Comparison of ENCODE assay signal across 8 cellular contexts in the genomic region with DNA sequence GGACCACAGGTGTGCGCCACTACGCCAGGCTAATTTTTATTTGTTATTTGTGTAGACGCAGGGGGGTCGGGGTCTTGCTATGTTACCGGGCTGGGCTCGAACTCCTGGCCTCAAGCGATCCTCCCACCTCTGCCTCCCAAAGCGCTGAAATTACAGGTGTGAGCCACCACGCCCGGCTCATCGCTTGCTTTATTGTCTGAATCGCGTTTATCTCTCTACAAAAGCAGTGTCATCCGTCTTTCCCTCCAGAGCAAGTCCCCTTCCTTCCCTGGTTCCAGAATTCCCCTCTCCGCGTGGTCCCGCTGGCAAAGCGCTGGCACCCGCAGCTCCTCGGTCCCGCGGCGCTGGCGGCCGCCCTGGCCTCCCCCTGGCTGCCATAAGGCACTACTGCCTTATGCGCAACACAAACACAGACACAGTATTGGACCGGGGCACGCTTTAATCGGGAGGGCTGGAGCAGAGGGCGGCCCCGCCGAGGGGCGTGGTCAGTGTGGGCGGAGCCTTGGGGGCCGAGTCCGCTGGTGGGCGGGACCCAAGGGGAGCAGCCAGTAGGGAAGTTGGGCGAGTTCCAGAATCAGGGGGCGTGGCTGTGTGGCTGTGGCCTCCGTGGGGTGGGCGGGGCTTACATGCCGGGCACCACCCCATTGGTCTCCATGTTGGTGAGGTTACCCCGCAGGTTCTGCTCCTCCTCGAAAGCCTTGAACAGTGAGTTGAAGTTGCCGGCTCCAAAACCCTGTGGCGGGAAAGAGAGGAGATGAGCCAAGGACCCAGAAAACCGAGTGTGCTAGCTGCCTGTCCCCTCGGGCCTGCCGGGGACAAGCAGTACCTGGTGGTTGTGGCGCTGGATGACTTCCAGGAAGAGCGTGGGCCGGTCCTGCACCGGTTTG. TPM values are rescaled to one million over a fixed set of nuclear protein-coding genes. Genes with fewer than 3 reads are reported as not detected.
DNase-seq lines count a peak whose midpoint lies in the region; ATAC-seq and TF ChIP-seq lines count a peak whose summit lies in the region.

No MANE protein-coding gene starts in this region.

- H3K9me3 ChIP-seq in RWPE2 (ENCODE audit: severe bottlenecking): no peaks in the 10 kb centered on the region
- H3K9me3 ChIP-seq in stomach: no peaks in the 10 kb centered on the region

- peak overlapping the region; percentile 92 for H2AFZ ChIP-seq in GM23338

- H3K4me1 ChIP-seq in GM23338 (ENCODE audit: insufficient read depth): peaks cover 9% of the 10 kb centered on the region; the same call in 1 of the 2 replicates
- no peaks in the 10 kb centered on the region for H3K4me1 ChIP-seq in RWPE2 (ENCODE audit: insufficient read depth, poor library complexity, severe bottlenecking)
- peaks cover 4 to 22% (median 16%) of the 10 kb centered on the region in 4 donors for H3K4me1 ChIP-seq in stomach

- peak; percentile 99 for DNase-seq in EH (ENCODE audit: low read depth)
- DNase-seq in GM23338 (ENCODE audit: low spot score): peak; percentile 100
- DNase-seq in LHCN-M2 (ENCODE audit: low read depth): peak; percentile 95
- DNase-seq in RWPE2 (ENCODE audit: low spot score): peak; percentile 99
- peak; percentile 100 for DNase-seq in activated effector memory CD4-positive, alpha-beta T cell treated with anti-CD3 and anti-CD28 coated beads, Interleukin-2, amount 50 U/mL, for 16 hours
- peak; percentile 98 for DNase-seq in fibroblast of villous mesenchyme (ENCODE audit: low read depth)
- peak; percentile 100 for DNase-seq in neural crest cell (ENCODE audit: low read depth, low spot score)
- peak; percentile 100 for DNase-seq in stomach

- H3K27me3 Mint-ChIP-seq in GM23338 (ENCODE audit: insufficient read depth, low read depth, poor library complexity): peaks cover 16% of the 10 kb centered on the region
- H3K27me3 Mint-ChIP-seq in neural crest cell (ENCODE audit: low read depth): peaks cover 5% of the 10 kb centered on the region

- TF ChIP-seq CTCF in GM23338 (conservative IDR thresholded peaks at IDR 0.05; ENCODE audit: low read depth in 2 of 2): peak; percentile 31 to 42
- peak; percentile 19 for TF ChIP-seq CTCF in RWPE2 (IDR thresholded peaks at IDR 0.05; ENCODE audit: poor library complexity, severe bottlenecking)
- TF ChIP-seq CTCF in fibroblast of villous mesenchyme (IDR thresholded peaks at IDR 0.05; ENCODE audit: insufficient read depth, low read depth, low read length): peak; percentile 46
- peak; percentile 52 for TF ChIP-seq CTCF in neural crest cell (conservative IDR thresholded peaks at IDR 0.05)
- TF ChIP-seq CTCF in stomach (IDR thresholded peaks at IDR 0.05): peak in 5 of 7 experiments; percentile 47 to 67 (median 48)

- H3F3A ChIP-seq in GM23338 (replicated peaks; ENCODE audit: low read depth): peaks cover 7% of the 10 kb centered on the region; the same call in 1 of the 2 replicates

- peak overlapping the region; percentile 98 for H3K4me3 Mint-ChIP-seq in GM23338
- peak overlapping the region; percentile 97 for H3K4me3 Mint-ChIP-seq in neural crest cell

- TF ChIP-seq EP300 in stomach (IDR thresholded peaks at IDR 0.05): no peak

- no peaks in the 10 kb centered on the region for H3K9me2 ChIP-seq in GM23338 (ENCODE audit: insufficient read depth)

- ATAC-seq in GM23338 (peak; percentile 95), RWPE2 (ENCODE audit: low read depth) (peak; percentile 92)

- H3K36me3 Mint-ChIP-seq in GM23338 (ENCODE audit: low read depth) (no peaks in the 10 kb centered on the region; the same call in 2 of the 3 replicates), neural crest cell (ENCODE audit: low read depth) (no peaks in the 10 kb centered on the region)

- peak overlapping the region; percentile 82 for H3K4me2 ChIP-seq in GM23338

- H3K79me2 ChIP-seq in GM23338 (replicated peaks; ENCODE audit: insufficient read depth): no peaks in the 10 kb centered on the region

- no peaks in the 10 kb centered on the region for H4K20me1 ChIP-seq in GM23338 (replicated peaks; ENCODE audit: insufficient read depth)

- H3K9me3 Mint-ChIP-seq in GM23338: peaks cover 2% of the 10 kb centered on the region; the same call in 1 of the 3 replicates
- peaks cover 3% of the 10 kb centered on the region for H3K9me3 Mint-ChIP-seq in neural crest cell

- H3K27ac ChIP-seq in GM23338 (ENCODE audit: low read depth) (peak overlapping the region; percentile 86), RWPE2 (ENCODE audit: poor library complexity, severe bottlenecking) (no peak overlapping the region), stomach (peak overlapping the region; percentile 75 to 85 (median 82))

- 10 to 14% (median 11%) methylated on average over 38 to 53 of the region's 53 CpGs for WGBS in stomach, 5 donors

- TF ChIP-seq POLR2A in stomach (IDR thresholded peaks at IDR 0.05): no peak

- H3K4me1 Mint-ChIP-seq in GM23338: peaks cover 8% of the 10 kb centered on the region; the same call in 1 of the 3 replicates
- peaks cover 25% of the 10 kb centered on the region for H3K4me1 Mint-ChIP-seq in neural crest cell

- intact Hi-C loops in stomach (cut with DNase I; ENCODE audit: low total_unique reads): no loop called here

- H3K36me3 ChIP-seq in GM23338 (ENCODE audit: insufficient read depth) (no peaks in the 10 kb centered on the region), RWPE2 (ENCODE audit: low read depth) (no peaks in the 10 kb centered on the region), stomach (no peaks in the 10 kb centered on the region)

- H3K27me3 ChIP-seq in GM23338 (ENCODE audit: insufficient read depth) (no peaks in the 10 kb centered on the region), RWPE2 (ENCODE audit: insufficient read depth, poor library complexity, severe bottlenecking) (no peaks in the 10 kb centered on the region), stomach (no peaks in the 10 kb centered on the region)

- H3K27ac Mint-ChIP-seq in GM23338 (peak overlapping the region; percentile 95), neural crest cell (ENCODE audit: unreplicated experiment) (peak overlapping the region; percentile 96)

- H3K4me3 ChIP-seq in GM23338 (peak overlapping the region; percentile 68), RWPE2 (ENCODE audit: severe bottlenecking) (peak overlapping the region; percentile 44), fibroblast of villous mesenchyme (ENCODE audit: low read depth, low read length) (peak overlapping the region; percentile 78), stomach (peak overlapping the region; percentile 54 to 68 (median 59))

RNA-seq across cellular contexts. Expression of gene HPD, which starts 19.3 kb away (rescaled TPM):
- total RNA-seq in GM23338 (2014; rRNA removed; shearing (Covaris generic)): not detected in 2 replicates
- polyA plus RNA-seq in GM23338 (2016; fragmentation: Nextera tagmentation; extraction: Ambion mirVana) (0.21 TPM in 1 of 2 replicates, not detected in the other), stomach (1 to 10 TPM in 1 of 3 donors, under 1 TPM in 1, not detected in 1; 0.40 to 3.1 TPM)
- total RNA-seq in LHCN-M2 (2014; rRNA removed) (0.26 and 0.75 TPM in 2 replicates), fibroblast of villous mesenchyme (not detected in 2 replicates), neural crest cell (0.21 TPM in 1 of 2 replicates, not detected in the other), stomach (under 1 TPM in 1 of 5 donors, not detected in 4; 0.73 TPM)
- 0.63 TPM for polyA plus RNA-seq in LHCN-M2 (2012)

RNA-seq across cellular contexts. Expression of gene SETD1B, which starts 35.5 kb away (rescaled TPM):
- total RNA-seq in GM23338 (2014; rRNA removed; shearing (Covaris generic)): 8.7 and 8.9 TPM in 2 replicates
- 3.1 and 3.4 TPM in 2 replicates for polyA plus RNA-seq in GM23338 (2016; fragmentation: Nextera tagmentation; extraction: Ambion mirVana)
- 2.2 and 2.9 TPM in 2 replicates for total RNA-seq in LHCN-M2 (2014; rRNA removed)
- 4.1 TPM for polyA plus RNA-seq in LHCN-M2 (2012)
- 4.7 and 5.2 TPM in 2 replicates for total RNA-seq in fibroblast of villous mesenchyme
- total RNA-seq in neural crest cell: 25.6 and 25.9 TPM in 2 replicates
- total RNA-seq in stomach: 10 to 100 TPM in 3 of 5 donors, 1 to 10 TPM in 2; 7.2 to 27.5 (median 11.7) TPM
- 1 to 10 TPM; 3.2 to 5.4 (median 5.3) TPM for polyA plus RNA-seq in stomach

RNA-seq across cellular contexts. Expression of gene RHOF, which starts 45.9 kb away (rescaled TPM):
- total RNA-seq in GM23338 (2014; rRNA removed; shearing (Covaris generic)): 31.9 and 53.4 TPM in 2 replicates
- 8.7 and 10.5 TPM in 2 replicates for polyA plus RNA-seq in GM23338 (2016; fragmentation: Nextera tagmentation; extraction: Ambion mirVana)
- total RNA-seq in LHCN-M2 (2014; rRNA removed): 1.8 and 2.5 TPM in 2 replicates
- 1.1 TPM for polyA plus RNA-seq in LHCN-M2 (2012)
- total RNA-seq in fibroblast of villous mesenchyme: 9.0 and 11.7 TPM in 2 replicates
- 23.8 and 25.5 TPM in 2 replicates for total RNA-seq in neural crest cell
- total RNA-seq in stomach: 100 to 1,000 TPM in 1 of 5 donors, 10 to 100 TPM in 3, 1 to 10 TPM in 1; 8.0 to 105 (median 29.5) TPM
- 10 to 100 TPM in 2 of 3 donors, 1 to 10 TPM in 1; 3.2 to 36.4 (median 13.6) TPM for polyA plus RNA-seq in stomach

RNA-seq across cellular contexts. Expression of gene PSMD9, which starts 49.2 kb away (rescaled TPM):
- 36.3 and 48.2 TPM in 2 replicates for total RNA-seq in GM23338 (2014; rRNA removed; shearing (Covaris generic))
- polyA plus RNA-seq in GM23338 (2016; fragmentation: Nextera tagmentation; extraction: Ambion mirVana) (28.1 and 32.7 TPM in 2 replicates), stomach (10 to 100 TPM; 44.1 to 97.3 (median 85.5) TPM)
- total RNA-seq in LHCN-M2 (2014; rRNA removed) (110 and 118 TPM in 2 replicates), fibroblast of villous mesenchyme (28.9 and 35.1 TPM in 2 replicates), neural crest cell (46.3 and 47.4 TPM in 2 replicates), stomach (10 to 100 TPM in 3 of 5 donors, 1 to 10 TPM in 2; 2.9 to 38.8 (median 14.0) TPM)
- polyA plus RNA-seq in LHCN-M2 (2012): 124 TPM
